ENCODE assay signal across 24 cellular contexts in the genomic region with DNA sequence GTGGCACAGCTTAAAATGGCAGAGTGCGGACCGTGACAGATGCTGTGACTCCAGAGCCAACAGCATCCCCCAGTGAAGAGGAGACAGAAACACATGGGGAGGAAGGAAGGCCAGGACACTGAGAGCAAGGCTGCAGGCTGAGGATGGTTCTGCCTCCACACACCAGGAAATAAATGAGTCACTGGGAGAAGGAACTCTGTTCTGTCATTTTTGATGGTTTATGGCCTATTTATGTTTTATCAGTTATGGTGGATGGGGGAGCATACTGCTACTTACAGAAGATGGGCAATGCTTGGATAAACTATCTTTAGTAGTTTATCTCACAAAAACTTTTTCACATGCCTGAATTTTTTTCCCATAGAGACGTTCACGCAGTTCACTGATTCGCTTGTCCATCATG. TPM values are rescaled to one million over a fixed set of nuclear protein-coding genes. Genes with fewer than 3 reads are reported as not detected.
DNase-seq lines count a peak whose midpoint lies in the region; ATAC-seq, FAIRE-seq and TF ChIP-seq lines count a peak whose summit lies in the region.
"Had no signal": no experiment of that assay in that cellular context is flagged by ENCODE, and none has a peak within 500 bp of the region (broad histone marks: within the 10 kb centered on the region; RNA-seq: fewer than 3 reads in every experiment).

No MANE protein-coding gene starts in this region.

- no peaks in the 10 kb centered on the region for H3K79me2 ChIP-seq in DND-41 (ENCODE audit: insufficient read depth, low read length)

- peak overlapping the region; percentile 12 for H3K27ac ChIP-seq in DND-41 (ENCODE audit: low read length)
- H3K27ac ChIP-seq: HL-60, left ventricle myocardium inferior, ovary, SK-N-MC, transverse colon had no signal

- H3K4me1 Mint-ChIP-seq in activated T-helper 1 cell treated with anti-CD3 and anti-CD28 coated beads, Interleukin-12 subunit alpha, Interleukin-12 subunit beta, Interleukin-2, Interleukin-4 antibody, amounts not matched to agents 30 ng/mL and 10 ng/mL and 1 ng/mL, durations not matched to agents 14 hours and 24 hours and 36 hours (ENCODE audit: low read depth) = peaks cover 6% of the 10 kb centered on the region

- peaks cover 27% of the 10 kb centered on the region for H3K4me1 ChIP-seq in DND-41 (ENCODE audit: insufficient read depth, low read length)
- H3K4me1 ChIP-seq in mucosa of descending colon (ENCODE audit: low read depth) = no peaks in the 10 kb centered on the region
- H3K4me1 ChIP-seq: left ventricle myocardium inferior had no signal

- H3K27me3 Mint-ChIP-seq in activated T-helper 1 cell treated with anti-CD3 and anti-CD28 coated beads, Interleukin-12 subunit alpha, Interleukin-12 subunit beta, Interleukin-2, Interleukin-4 antibody, amounts not matched to agents 30 ng/mL and 10 ng/mL and 1 ng/mL, durations not matched to agents 14 hours and 24 hours and 36 hours (ENCODE audit: insufficient read depth) = no peaks in the 10 kb centered on the region
- H3K27me3 Mint-ChIP-seq: activated CD4-positive, alpha-beta T cell treated with anti-CD3 and anti-CD28 coated beads for 36 hours; natural killer cell treated with Interleukin-12 subunit alpha and Interleukin-12 subunit beta and Interleukin-15 and Interleukin-18, amount 100 ng/mL, for 72 hours had no signal

- H3K4me3 ChIP-seq in DND-41 (ENCODE audit: low read depth in 1 of 2, low read length in 2 of 2) (no peak overlapping the region), mucosa of descending colon (no peak overlapping the region)
- H3K4me3 ChIP-seq: left ventricle myocardium inferior, ovary, SK-N-MC, skin epidermis, transverse colon had no signal

- H3K9me3 Mint-ChIP-seq in activated T-helper 1 cell treated with anti-CD3 and anti-CD28 coated beads, Interleukin-12 subunit alpha, Interleukin-12 subunit beta, Interleukin-2, Interleukin-4 antibody, amounts not matched to agents 30 ng/mL and 10 ng/mL and 1 ng/mL, durations not matched to agents 14 hours and 24 hours and 36 hours = no peaks in the 10 kb centered on the region
- H3K9me3 Mint-ChIP-seq: activated naive CD4-positive, alpha-beta T cell treated with anti-CD3 and anti-CD28 coated beads, Interleukin-2, amount 50 U/mL, for 72 hours; activated T-cell treated with anti-CD3 and anti-CD28 coated beads, Interleukin-2, amount 50 U/mL, for 4 hours; natural killer cell treated with Interleukin-12 subunit alpha and Interleukin-12 subunit beta and Interleukin-15 and Interleukin-18, amount 100 ng/mL, for 72 hours had no signal

- intact Hi-C loops in mucosa of descending colon (cut with DNase I, micrococcal nuclease) = no loop called here
- intact Hi-C loops in activated T-helper 1 cell treated with anti-CD3 and anti-CD28 coated beads, Interleukin-12 subunit alpha, Interleukin-12 subunit beta, Interleukin-2, Interleukin-4 antibody, amounts not matched to agents 30 ng/mL and 10 ng/mL and 1 ng/mL, durations not matched to agents 14 hours and 24 hours and 36 hours (cut with micrococcal nuclease) = no loop called here

- TF ChIP-seq POLR2A in GM12892 (IDR thresholded peaks at IDR 0.05; ENCODE audit: low read depth, low read length) = no peak

- H4K20me1 ChIP-seq in DND-41 (ENCODE audit: insufficient read depth, low read length) = no peaks in the 10 kb centered on the region

- H3K27ac Mint-ChIP-seq in activated T-helper 1 cell treated with anti-CD3 and anti-CD28 coated beads, Interleukin-12 subunit alpha, Interleukin-12 subunit beta, Interleukin-2, Interleukin-4 antibody, amounts not matched to agents 30 ng/mL and 10 ng/mL and 1 ng/mL, durations not matched to agents 14 hours and 24 hours and 36 hours = no peak overlapping the region
- H3K27ac Mint-ChIP-seq: activated CD4-positive, alpha-beta T cell treated with anti-CD3 and anti-CD28 coated beads for 36 hours; natural killer cell treated with Interleukin-12 subunit alpha and Interleukin-12 subunit beta and Interleukin-15 and Interleukin-18, amount 100 ng/mL, for 72 hours had no signal

- TF ChIP-seq CTCF in DND-41 (IDR thresholded peaks at IDR 0.05; ENCODE audit: borderline replicate concordance, extremely low read depth, low read length, poor library complexity, severe bottlenecking) = peak; percentile 27
- TF ChIP-seq CTCF in mucosa of descending colon (IDR thresholded peaks at IDR 0.05) = no peak

- ATAC-seq in DND-41 (ENCODE audit: insufficient read depth, low read depth) (no peak), mucosa of descending colon (peak; percentile 53)
- ATAC-seq: activated naive CD4-positive, alpha-beta T cell treated with anti-CD3 and anti-CD28 coated beads, Interleukin-2, amount 50 U/mL, for 72 hours; activated T-cell treated with anti-CD3 and anti-CD28 coated beads, Interleukin-2, amount 50 U/mL, for 4 hours; natural killer cell treated with Interleukin-12 subunit alpha and Interleukin-12 subunit beta and Interleukin-15 and Interleukin-18, amount 100 ng/mL, for 72 hours had no signal

- FAIRE-seq in GM12892 (lab: Jason Lieb, UNC) = peak; percentile 14
- FAIRE-seq: islet of Langerhans had no signal

- no peak overlapping the region; the same call in 1 of the 2 replicates for H3K4me2 ChIP-seq in DND-41 (ENCODE audit: insufficient read depth, low read length)

- peak overlapping the region; percentile 43; the same call in 1 of the 2 replicates for H2AFZ ChIP-seq in DND-41 (ENCODE audit: low read depth, low read length)

- DNase-seq in DND-41 = no peak
- DNase-seq in GM12892 (ENCODE audit: insufficient read length) = no peak
- peak; percentile 72 for DNase-seq in amniotic epithelial cell (ENCODE audit: low read depth)
- no peak for DNase-seq in mucosa of descending colon
- no peak for DNase-seq in middle frontal gyrus (ENCODE audit: extremely low spot score, low spot score)
- DNase-seq in NCI-H446 treated with DMSO at 0.1 percent for 48 hours (lab: John Stamatoyannopoulos, UW) = no peak
- no peak for DNase-seq in activated T-helper 1 cell treated with anti-CD3 and anti-CD28 coated beads, Interleukin-12 subunit alpha, Interleukin-12 subunit beta, Interleukin-2, Interleukin-4 antibody, amounts not matched to agents 30 ng/mL and 10 ng/mL and 1 ng/mL, durations not matched to agents 14 hours and 24 hours and 36 hours (ENCODE audit: low spot score)
- DNase-seq: activated CD4-positive, alpha-beta T cell treated with anti-CD3 and anti-CD28 coated beads for 36 hours; activated T-cell treated with anti-CD3 and anti-CD28 coated beads, Interleukin-2, amount 50 U/mL, for 4 hours; COR-L47; left ventricle myocardium inferior; midbrain; NCI-H1048; NCI-H1694; NCI-H510A; ovary; retina; transverse colon had no signal

- peaks cover 3% of the 10 kb centered on the region for H3K36me3 Mint-ChIP-seq in activated T-helper 1 cell treated with anti-CD3 and anti-CD28 coated beads, Interleukin-12 subunit alpha, Interleukin-12 subunit beta, Interleukin-2, Interleukin-4 antibody, amounts not matched to agents 30 ng/mL and 10 ng/mL and 1 ng/mL, durations not matched to agents 14 hours and 24 hours and 36 hours (ENCODE audit: low read depth)
- H3K36me3 Mint-ChIP-seq: activated naive CD4-positive, alpha-beta T cell treated with anti-CD3 and anti-CD28 coated beads, Interleukin-2, amount 50 U/mL, for 72 hours; natural killer cell treated with Interleukin-12 subunit alpha and Interleukin-12 subunit beta and Interleukin-15 and Interleukin-18, amount 100 ng/mL, for 72 hours had no signal

- no peaks in the 10 kb centered on the region for H3K36me3 ChIP-seq in DND-41 (ENCODE audit: insufficient read depth, low read length)
- no peaks in the 10 kb centered on the region for H3K36me3 ChIP-seq in mucosa of descending colon (ENCODE audit: low read depth)
- H3K36me3 ChIP-seq: ovary had no signal

- H3K4me3 Mint-ChIP-seq in activated T-helper 1 cell treated with anti-CD3 and anti-CD28 coated beads, Interleukin-12 subunit alpha, Interleukin-12 subunit beta, Interleukin-2, Interleukin-4 antibody, amounts not matched to agents 30 ng/mL and 10 ng/mL and 1 ng/mL, durations not matched to agents 14 hours and 24 hours and 36 hours = no peak overlapping the region
- H3K4me3 Mint-ChIP-seq: activated CD4-positive, alpha-beta T cell treated with anti-CD3 and anti-CD28 coated beads for 36 hours; activated T-cell treated with anti-CD3 and anti-CD28 coated beads, Interleukin-2, amount 50 U/mL, for 4 hours; natural killer cell treated with Interleukin-12 subunit alpha and Interleukin-12 subunit beta and Interleukin-15 and Interleukin-18, amount 100 ng/mL, for 72 hours had no signal

- H3K9me3 ChIP-seq in DND-41 (ENCODE audit: insufficient read depth, low read length, severe bottlenecking) (no peaks in the 10 kb centered on the region), mucosa of descending colon (no peaks in the 10 kb centered on the region)
- H3K9me3 ChIP-seq: left ventricle myocardium inferior, ovary, transverse colon had no signal

- no peak overlapping the region for H3K9ac ChIP-seq in DND-41 (ENCODE audit: low read depth, low read length)

- no peaks in the 10 kb centered on the region for H3K27me3 ChIP-seq in DND-41 (ENCODE audit: insufficient read depth, low read length, poor library complexity)
- H3K27me3 ChIP-seq: ovary, transverse colon had no signal

RNA-seq across cellular contexts. Expression of a gene that starts 33.8 kb away (rescaled TPM):
- 14.1 TPM for polyA plus RNA-seq in GM12892 (2012; ENCODE audit: missing spikeins)
- 10 to 100 TPM; 49.9 to 67.1 (median 60.9) TPM for total RNA-seq in mucosa of descending colon
- 21.5 and 24.7 TPM in 2 replicates for total RNA-seq in activated T-helper 1 cell treated with anti-CD3 and anti-CD28 coated beads, Interleukin-12 subunit alpha, Interleukin-12 subunit beta, Interleukin-2, Interleukin-4 antibody, amounts not matched to agents 30 ng/mL and 10 ng/mL and 1 ng/mL, durations not matched to agents 14 hours and 24 hours and 36 hours

RNA-seq across cellular contexts. Expression of a gene that starts 34.2 kb away (rescaled TPM):
- 18.3 TPM for polyA plus RNA-seq in GM12892 (2012; ENCODE audit: missing spikeins)
- 10 to 100 TPM in 2 of 3 donors, 1 to 10 TPM in 1; 7.7 to 17.8 (median 11.0) TPM for total RNA-seq in mucosa of descending colon
- total RNA-seq in activated T-helper 1 cell treated with anti-CD3 and anti-CD28 coated beads, Interleukin-12 subunit alpha, Interleukin-12 subunit beta, Interleukin-2, Interleukin-4 antibody, amounts not matched to agents 30 ng/mL and 10 ng/mL and 1 ng/mL, durations not matched to agents 14 hours and 24 hours and 36 hours = 67.1 and 69.5 TPM in 2 replicates
